10 cellular contexts compared by ENCODE assay signal in genomic region chr6:1388081-1388926, GRCh38. TPM values are rescaled to one million over a fixed set of nuclear protein-coding genes. Genes with fewer than 3 reads are reported as not detected.
DNase-seq lines count a peak whose midpoint lies in the region; ATAC-seq and TF ChIP-seq lines count a peak whose summit lies in the region.
"Had no signal": no experiment of that assay in that cellular context is flagged by ENCODE, and none has a peak within 500 bp of the region (broad histone marks: within the 10 kb centered on the region; RNA-seq: fewer than 3 reads in every experiment).

No MANE protein-coding gene starts in this region.

- H3K9me3 ChIP-seq in muscle layer of duodenum (ENCODE audit: control insufficient read depth in 1 of 2, low read length in 2 of 2), result no peaks in the 10 kb centered on the region

- H3K27ac Mint-ChIP-seq in central memory CD8-positive, alpha-beta T cell (ENCODE audit: low read depth), result no peak overlapping the region

- peaks cover 73% of the 10 kb centered on the region for H3K27me3 Mint-ChIP-seq in central memory CD8-positive, alpha-beta T cell

- H3K9me3 Mint-ChIP-seq in central memory CD8-positive, alpha-beta T cell, result no peaks in the 10 kb centered on the region

- no peaks in the 10 kb centered on the region for H3K27me3 ChIP-seq in BJ (ENCODE audit: control insufficient read depth, insufficient read depth, low read length)
- peaks cover 93% of the 10 kb centered on the region for H3K27me3 ChIP-seq in H7 (ENCODE audit: control insufficient read depth, insufficient read depth, low read length)
- peaks cover 45% of the 10 kb centered on the region for H3K27me3 ChIP-seq in muscle layer of duodenum (ENCODE audit: low read depth, low read length)

- peaks cover 0 to 35% of the 10 kb centered on the region in 2 donors for H3K4me1 ChIP-seq in muscle layer of duodenum (ENCODE audit: control insufficient read depth in 1 of 2, insufficient read depth in 2 of 2, low read length in 2 of 2)

- H3K4me3 Mint-ChIP-seq in central memory CD8-positive, alpha-beta T cell, result peak overlapping the region; percentile 63

- TF ChIP-seq CTCF in BJ (IDR thresholded peaks at IDR 0.05; ENCODE audit: insufficient read depth, low read depth, low read length), result no peak

- peaks cover 22% of the 10 kb centered on the region for H3K4me1 Mint-ChIP-seq in central memory CD8-positive, alpha-beta T cell

- H3K27ac ChIP-seq in muscle layer of duodenum (ENCODE audit: low read length), result peak overlapping the region; percentile 1
- H3K27ac ChIP-seq: cardiac muscle cell had no signal

- peaks cover 1% of the 10 kb centered on the region for H3K36me3 Mint-ChIP-seq in central memory CD8-positive, alpha-beta T cell (ENCODE audit: insufficient read depth)

- CTCF ChIA-PET in BJ (lab: Yijun Ruan, JAX), result interaction anchor here (0.9 to 3.9 kb wide), 6 partner anchors 8 to 476 kb away, joined by 3 to 29 read pairs (median 4); no protein-coding TSS in a partner anchor

- no peak for DNase-seq in BJ (ENCODE audit: low read depth)
- peak; percentile 77 for DNase-seq in H7
- DNase-seq in central memory CD8-positive, alpha-beta T cell (ENCODE audit: low spot score in 2 of 2), result no peak
- DNase-seq in NCI-H1436 treated with DMSO at 0.1 percent for 48 hours (lab: John Stamatoyannopoulos, UW), result no peak
- DNase-seq in stimulated activated CD4-positive, alpha-beta T cell treated with anti-CD3 and anti-CD28 coated beads, Interleukin-12 subunit alpha, Interleukin-12 subunit beta, amount 100 ng/mL, for 4 hours, result no peak
- DNase-seq in NCI-H2107 treated with DMSO at 0.1 percent for 48 hours (lab: John Stamatoyannopoulos, UW; ENCODE audit: unreplicated experiment), result no peak

- H3K36me3 ChIP-seq in BJ (ENCODE audit: control insufficient read depth, insufficient read depth, low read length) (peaks cover under 1% of the 10 kb centered on the region), H7 (replicated peaks; ENCODE audit: control insufficient read depth, insufficient read depth, low read length) (no peaks in the 10 kb centered on the region), muscle layer of duodenum (ENCODE audit: control insufficient read depth in 1 of 2, insufficient read depth in 2 of 2, low read length in 2 of 2) (no peaks in the 10 kb centered on the region)
- H3K36me3 ChIP-seq: cardiac muscle cell had no signal

- ATAC-seq in central memory CD8-positive, alpha-beta T cell (replicated peaks; ENCODE audit: extremely low read depth, poor library complexity, severe bottlenecking), result no peak
- ATAC-seq in HG02571 (IDR thresholded peaks at IDR 0.05; ENCODE audit: unreplicated experiment), result no peak

- POLR2A ChIA-PET in BJ (lab: Charles Lee), result interaction anchor here (0.7 kb wide), 1 partner anchor 188 kb away, joined by 3 read pairs; no protein-coding TSS in a partner anchor

- peak overlapping the region; percentile 71 for H3K4me3 ChIP-seq in BJ (ENCODE audit: low read depth, low read length)
- no peak overlapping the region for H3K4me3 ChIP-seq in H7 (ENCODE audit: insufficient read depth, low read depth, low read length)
- H3K4me3 ChIP-seq in muscle layer of duodenum (ENCODE audit: low read depth in 1 of 2, low read length in 2 of 2), result peak overlapping the region; percentile 27 to 55

RNA-seq across cellular contexts. Expression of gene FOXF2, which starts 1.1 kb away (rescaled TPM):
- polyA plus RNA-seq in BJ (2011; rRNA removed), result 17.7 and 23.4 TPM in 2 replicates
- 11.2 and 13.2 TPM in 2 replicates for polyA minus RNA-seq in BJ (2011; rRNA and poly(A)+ RNA removed)
- 0.52 and 0.89 TPM in 2 replicates for total RNA-seq in H7 (2014; rRNA removed; shearing (Covaris generic))
- total RNA-seq: T-helper 2 cell treated with Interferon-gamma antibody and Interleukin-4, amounts not matched to agents 100 ng/mL and 5 ng/mL, for 36 hours had no signal
